In the genomic region with DNA sequence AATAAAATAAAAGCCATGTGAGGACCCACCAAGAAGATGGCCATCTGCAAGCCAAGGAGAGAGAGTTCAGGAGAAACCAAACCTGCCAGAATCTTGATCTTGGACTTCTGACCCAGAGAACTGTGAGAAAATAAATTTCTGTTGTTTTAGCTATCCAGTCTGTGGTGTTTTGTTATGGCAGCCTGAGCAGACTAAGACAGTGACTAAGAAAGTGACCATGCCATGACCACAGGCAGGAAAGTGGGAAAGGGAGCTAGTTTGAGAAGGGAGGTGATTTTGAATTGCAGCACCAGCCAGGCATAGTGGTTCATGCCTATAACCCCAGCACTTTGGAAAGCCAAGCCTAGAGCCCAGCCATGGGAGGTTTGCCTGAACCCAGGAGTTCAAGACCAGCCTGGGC, we compare ENCODE assay signal across 14 cellular contexts. TPM values are rescaled to one million over a fixed set of nuclear protein-coding genes. Genes with fewer than 3 reads are reported as not detected.
DNase-seq lines count a peak whose midpoint lies in the region; ATAC-seq, FAIRE-seq and TF ChIP-seq lines count a peak whose summit lies in the region.
"Had no signal": no experiment of that assay in that cellular context is flagged by ENCODE, and none has a peak within 500 bp of the region (broad histone marks: within the 10 kb centered on the region; RNA-seq: fewer than 3 reads in every experiment).

No MANE protein-coding gene starts in this region.

- no peak overlapping the region for H3K4me3 Mint-ChIP-seq in GM23338

- no peaks in the 10 kb centered on the region for H3K36me3 ChIP-seq in GM23338 (ENCODE audit: insufficient read depth)
- no peaks in the 10 kb centered on the region for H3K36me3 ChIP-seq in skeletal muscle satellite cell (ENCODE audit: insufficient read depth, low read length)
- H3K36me3 ChIP-seq in kidney (ENCODE audit: control insufficient read depth in 1 of 2, insufficient read depth in 2 of 2, low read length in 2 of 2), result no peaks in the 10 kb centered on the region
- H3K36me3 ChIP-seq: BLaER1, HAP-1 had no signal

- no peak overlapping the region for H3K27ac ChIP-seq in GM23338 (ENCODE audit: low read depth)
- H3K27ac ChIP-seq in RWPE1, result peak overlapping the region; percentile 39; the same call in 1 of the 2 replicates
- no peak overlapping the region for H3K27ac ChIP-seq in kidney (ENCODE audit: low read depth in 2 of 2, low read length in 2 of 2)
- H3K27ac ChIP-seq: BLaER1 had no signal

- no peak overlapping the region for H3K27ac Mint-ChIP-seq in GM23338

- intact Hi-C loops in kidney (cut with DNase I), result no loop called here

- H3K4me2 ChIP-seq in GM23338 (no peak overlapping the region), skeletal muscle satellite cell (ENCODE audit: low read length) (peak overlapping the region; percentile 31)
- H3K4me2 ChIP-seq: BLaER1 had no signal

- no peaks in the 10 kb centered on the region for H3K9me3 Mint-ChIP-seq in GM23338

- no peaks in the 10 kb centered on the region for H3K27me3 ChIP-seq in GM23338 (ENCODE audit: insufficient read depth)
- H3K27me3 ChIP-seq in skeletal muscle satellite cell (ENCODE audit: control insufficient read depth, insufficient read depth, low read length), result no peaks in the 10 kb centered on the region
- H3K27me3 ChIP-seq: BLaER1 had no signal

- no peaks in the 10 kb centered on the region for H3K36me3 Mint-ChIP-seq in GM23338 (ENCODE audit: low read depth)

- POLR2A ChIA-PET in RWPE1 (lab: Yijun Ruan, JAX; ENCODE audit: low non-redundant PET), result no interaction called here

- ATAC-seq in GM23338, result no peak
- ATAC-seq: Right ventricle myocardium inferior had no signal

- peaks cover 8% of the 10 kb centered on the region; the same call in 1 of the 2 replicates for H3K9me2 ChIP-seq in GM23338 (ENCODE audit: insufficient read depth)

- no peaks in the 10 kb centered on the region for H4K20me1 ChIP-seq in GM23338 (replicated peaks; ENCODE audit: insufficient read depth)
- H4K20me1 ChIP-seq: BLaER1 had no signal

- 0 out of 2 replicates have a peak overlapping the region, but pooled peaks have one; percentile 10 for H2AFZ ChIP-seq in GM23338

- no peak overlapping the region for H3K4me3 ChIP-seq in GM23338
- H3K4me3 ChIP-seq in fibroblast of mammary gland (ENCODE audit: control insufficient read depth, low read depth, low read length), result no peak overlapping the region
- no peak overlapping the region for H3K4me3 ChIP-seq in skeletal muscle satellite cell (ENCODE audit: low read length)
- H3K4me3 ChIP-seq in kidney (ENCODE audit: low read length in 2 of 2), result no peak overlapping the region
- H3K4me3 ChIP-seq: BLaER1, HAP-1 had no signal

- CTCF ChIA-PET in RWPE1 (lab: Yijun Ruan, JAX), result interaction anchor here (0.6 kb wide), 1 partner anchor 449 kb away, joined by 3 read pairs; no protein-coding TSS in a partner anchor

- no peaks in the 10 kb centered on the region for H3K79me2 ChIP-seq in GM23338 (replicated peaks; ENCODE audit: insufficient read depth)

- H3K9me3 ChIP-seq in skeletal muscle satellite cell (replicated peaks; ENCODE audit: low read length), result no peaks in the 10 kb centered on the region
- no peaks in the 10 kb centered on the region for H3K9me3 ChIP-seq in kidney (ENCODE audit: control insufficient read depth in 1 of 2, low read length in 2 of 2)
- H3K9me3 ChIP-seq: HAP-1 had no signal

- no peak for TF ChIP-seq CTCF in GM23338 (conservative IDR thresholded peaks at IDR 0.05; ENCODE audit: low read depth in 2 of 2)
- no peak for TF ChIP-seq CTCF in RWPE1 (conservative IDR thresholded peaks at IDR 0.05; ENCODE audit: low read depth)
- no peak for TF ChIP-seq CTCF in fibroblast of mammary gland (conservative IDR thresholded peaks at IDR 0.05; ENCODE audit: control insufficient read depth, insufficient read depth, low read depth, low read length)
- TF ChIP-seq CTCF in kidney (IDR thresholded peaks at IDR 0.05; ENCODE audit: borderline replicate concordance, extremely low read depth, insufficient read depth), result no peak

- no peaks in the 10 kb centered on the region for H3K4me1 Mint-ChIP-seq in GM23338

- no peak for DNase-seq in GM23338 (ENCODE audit: low spot score)
- no peak for DNase-seq in RWPE1 (ENCODE audit: low spot score)
- DNase-seq in fibroblast of mammary gland (ENCODE audit: low read depth), result peak; percentile 54
- DNase-seq in KG1 (lab: John Stamatoyannopoulos, UW), result no peak
- DNase-seq in kidney, result no peak
- no peak for DNase-seq in CD1c-positive myeloid dendritic cell (ENCODE audit: extremely low spot score)
- DNase-seq: DMS 273 treated with DMSO at 0.1 percent for 48 hours, NCI-H2227 treated with DMSO at 0.1 percent for 48 hours had no signal

- FAIRE-seq in kidney (lab: Jason Lieb, UNC), result no peak
- FAIRE-seq: GM18507 had no signal

- H3K4me1 ChIP-seq in GM23338 (ENCODE audit: insufficient read depth), result no peaks in the 10 kb centered on the region
- H3K4me1 ChIP-seq in skeletal muscle satellite cell (ENCODE audit: control insufficient read depth, insufficient read depth, low read length), result peaks cover 33% of the 10 kb centered on the region
- no peaks in the 10 kb centered on the region for H3K4me1 ChIP-seq in kidney (ENCODE audit: control insufficient read depth in 1 of 2, insufficient read depth in 1 of 2, low read depth in 1 of 2, low read length in 2 of 2)
- H3K4me1 ChIP-seq: BLaER1, HAP-1 had no signal

- no peak overlapping the region for H3K9ac ChIP-seq in skeletal muscle satellite cell (ENCODE audit: low read depth, low read length)
- no peak overlapping the region for H3K9ac ChIP-seq in kidney (ENCODE audit: low read length in 2 of 2)
- H3K9ac ChIP-seq: BLaER1 had no signal

- no peaks in the 10 kb centered on the region for H3K27me3 Mint-ChIP-seq in GM23338 (ENCODE audit: insufficient read depth, low read depth, poor library complexity)

- H3F3A ChIP-seq in GM23338 (replicated peaks; ENCODE audit: low read depth), result no peaks in the 10 kb centered on the region

TF ChIP-seq in GM23338, 12 proteins besides CTCF, POLR2A, EP300 and RAD21 (continues in another document):
- TF ChIP-seq, protein P1, sequence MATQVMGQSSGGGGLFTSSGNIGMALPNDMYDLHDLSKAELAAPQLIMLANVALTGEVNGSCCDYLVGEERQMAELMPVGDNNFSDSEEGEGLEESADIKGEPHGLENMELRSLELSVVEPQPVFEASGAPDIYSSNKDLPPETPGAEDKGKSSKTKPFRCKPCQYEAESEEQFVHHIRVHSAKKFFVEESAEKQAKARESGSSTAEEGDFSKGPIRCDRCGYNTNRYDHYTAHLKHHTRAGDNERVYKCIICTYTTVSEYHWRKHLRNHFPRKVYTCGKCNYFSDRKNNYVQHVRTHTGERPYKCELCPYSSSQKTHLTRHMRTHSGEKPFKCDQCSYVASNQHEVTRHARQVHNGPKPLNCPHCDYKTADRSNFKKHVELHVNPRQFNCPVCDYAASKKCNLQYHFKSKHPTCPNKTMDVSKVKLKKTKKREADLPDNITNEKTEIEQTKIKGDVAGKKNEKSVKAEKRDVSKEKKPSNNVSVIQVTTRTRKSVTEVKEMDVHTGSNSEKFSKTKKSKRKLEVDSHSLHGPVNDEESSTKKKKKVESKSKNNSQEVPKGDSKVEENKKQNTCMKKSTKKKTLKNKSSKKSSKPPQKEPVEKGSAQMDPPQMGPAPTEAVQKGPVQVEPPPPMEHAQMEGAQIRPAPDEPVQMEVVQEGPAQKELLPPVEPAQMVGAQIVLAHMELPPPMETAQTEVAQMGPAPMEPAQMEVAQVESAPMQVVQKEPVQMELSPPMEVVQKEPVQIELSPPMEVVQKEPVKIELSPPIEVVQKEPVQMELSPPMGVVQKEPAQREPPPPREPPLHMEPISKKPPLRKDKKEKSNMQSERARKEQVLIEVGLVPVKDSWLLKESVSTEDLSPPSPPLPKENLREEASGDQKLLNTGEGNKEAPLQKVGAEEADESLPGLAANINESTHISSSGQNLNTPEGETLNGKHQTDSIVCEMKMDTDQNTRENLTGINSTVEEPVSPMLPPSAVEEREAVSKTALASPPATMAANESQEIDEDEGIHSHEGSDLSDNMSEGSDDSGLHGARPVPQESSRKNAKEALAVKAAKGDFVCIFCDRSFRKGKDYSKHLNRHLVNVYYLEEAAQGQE (IDR thresholded peaks at IDR 0.05; ENCODE audit: unreplicated experiment), result no peak
- TF ChIP-seq NANOG (IDR thresholded peaks at IDR 0.05; ENCODE audit: borderline replicate concordance) (no peak), ZNF331 (CRISPR knock-in tag; IDR thresholded peaks at IDR 0.05; ENCODE audit: low read depth) (no peak), CREB1 (CRISPR knock-in tag; IDR thresholded peaks at IDR 0.05; ENCODE audit: low read depth) (no peak), JUNB (IDR thresholded peaks at IDR 0.05; ENCODE audit: unreplicated experiment) (no peak), STAT1 (IDR thresholded peaks at IDR 0.05; ENCODE audit: unreplicated experiment) (no peak), ZNF114 (CRISPR knock-in tag; IDR thresholded peaks at IDR 0.05) (no peak), POLR2AphosphoS5 (IDR thresholded peaks at IDR 0.05; ENCODE audit: low read depth) (no peak), EZH2phosphoT487 (IDR thresholded peaks at IDR 0.05; ENCODE audit: unreplicated experiment) (no peak)
- TF ChIP-seq, protein P2, sequence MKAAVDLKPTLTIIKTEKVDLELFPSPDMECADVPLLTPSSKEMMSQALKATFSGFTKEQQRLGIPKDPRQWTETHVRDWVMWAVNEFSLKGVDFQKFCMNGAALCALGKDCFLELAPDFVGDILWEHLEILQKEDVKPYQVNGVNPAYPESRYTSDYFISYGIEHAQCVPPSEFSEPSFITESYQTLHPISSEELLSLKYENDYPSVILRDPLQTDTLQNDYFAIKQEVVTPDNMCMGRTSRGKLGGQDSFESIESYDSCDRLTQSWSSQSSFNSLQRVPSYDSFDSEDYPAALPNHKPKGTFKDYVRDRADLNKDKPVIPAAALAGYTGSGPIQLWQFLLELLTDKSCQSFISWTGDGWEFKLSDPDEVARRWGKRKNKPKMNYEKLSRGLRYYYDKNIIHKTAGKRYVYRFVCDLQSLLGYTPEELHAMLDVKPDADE (IDR thresholded peaks at IDR 0.05), result no peak

RNA-seq across cellular contexts. Expression of a gene that starts 21.9 kb away (rescaled TPM):
- total RNA-seq in GM23338 (2014; rRNA removed; shearing (Covaris generic)), result 78.4 and 79.9 TPM in 2 replicates
- polyA plus RNA-seq in GM23338 (2016; fragmentation: Nextera tagmentation; extraction: Ambion mirVana) (63.1 and 66.7 TPM in 2 replicates), kidney (ENCODE audit: insufficient read depth, low read depth, low replicate concordance) (55.8 TPM)
- 90.4 and 118 TPM in 2 replicates for total RNA-seq in skeletal muscle satellite cell (2012; rRNA removed)
- total RNA-seq in kidney, result 114 TPM

RNA-seq across cellular contexts. Expression of a gene that starts 33.9 kb away (rescaled TPM):
- total RNA-seq in GM23338 (2014; rRNA removed; shearing (Covaris generic)), result 88.2 and 89.1 TPM in 2 replicates
- polyA plus RNA-seq in GM23338 (2016; fragmentation: Nextera tagmentation; extraction: Ambion mirVana) (183 and 202 TPM in 2 replicates), kidney (ENCODE audit: insufficient read depth, low read depth, low replicate concordance) (26.7 TPM)
- 24.6 and 35.4 TPM in 2 replicates for total RNA-seq in skeletal muscle satellite cell (2012; rRNA removed)
- 13.0 TPM for total RNA-seq in kidney

RNA-seq across cellular contexts. Expression of a gene that starts 57.9 kb away (rescaled TPM):
- not detected in 2 replicates for total RNA-seq in GM23338 (2014; rRNA removed; shearing (Covaris generic))
- polyA plus RNA-seq in GM23338 (2016; fragmentation: Nextera tagmentation; extraction: Ambion mirVana) (not detected in 2 replicates), kidney (ENCODE audit: insufficient read depth, low read depth, low replicate concordance) (not detected)
- total RNA-seq in skeletal muscle satellite cell (2012; rRNA removed), result not detected in 2 replicates
- not detected for total RNA-seq in kidney
- total RNA-seq: Right ventricle myocardium inferior had no signal
- polyA plus RNA-seq: AG04450 had no signal
